8 cellular contexts compared by ENCODE assay signal in the genomic region with DNA sequence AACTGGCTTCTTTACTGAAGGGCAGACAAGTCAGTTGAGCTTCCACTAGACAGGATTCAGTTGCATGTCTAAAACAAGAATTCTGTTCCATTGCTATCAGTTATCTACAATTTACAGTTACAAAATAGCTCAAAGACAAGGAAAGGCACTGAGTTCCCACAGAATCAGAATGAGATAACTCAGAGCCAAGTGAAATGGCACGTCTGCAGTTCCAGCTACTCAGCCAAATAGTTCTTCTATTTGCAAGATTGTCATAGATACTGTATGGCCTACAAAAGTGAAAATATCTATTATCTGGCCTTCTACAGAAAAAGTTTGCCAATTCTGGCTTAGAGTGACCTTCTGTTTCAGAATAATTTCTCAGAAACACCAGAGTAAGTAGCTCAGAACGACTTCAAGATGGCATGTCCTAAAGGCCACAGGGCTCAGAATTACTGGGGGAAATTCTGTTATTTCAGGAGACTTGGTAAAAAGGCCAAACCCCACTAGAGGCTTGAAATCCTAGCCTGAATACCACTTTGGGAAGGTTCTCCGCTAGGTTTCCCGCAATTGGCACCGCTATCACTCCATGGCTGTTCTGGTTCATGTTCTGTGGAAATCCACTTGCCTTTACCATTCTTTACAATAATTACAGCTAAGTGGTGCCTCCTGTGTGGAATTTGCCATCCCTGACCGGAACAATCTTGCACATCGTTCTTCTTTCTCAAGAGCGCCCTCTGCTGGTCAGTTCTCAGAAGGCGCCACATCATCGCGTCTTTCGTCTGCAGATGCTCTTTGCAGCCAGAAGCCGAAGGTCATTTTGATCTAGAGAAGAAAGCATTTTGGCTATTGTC. TPM values are rescaled to one million over a fixed set of nuclear protein-coding genes. Genes with fewer than 3 reads are reported as not detected.
DNase-seq lines count a peak whose midpoint lies in the region; ATAC-seq and TF ChIP-seq lines count a peak whose summit lies in the region.

No MANE protein-coding gene starts in this region.

- DNase-seq in NCI-H748 (lab: John Stamatoyannopoulos, UW; ENCODE audit: unreplicated experiment) (peak; percentile 84), ecto neural progenitor cell (ENCODE audit: low spot score) (peak; percentile 85), lung microvascular endothelial cell (ENCODE audit: low read depth in 2 of 2) (peak; percentile 81)
- DNase-seq in activated CD4-positive, alpha-beta T cell treated with anti-CD3 and anti-CD28 coated beads, Interleukin-2, amount 50 U/mL, for 48 hours: peak; percentile 87 to 91
- peak; percentile 86 for DNase-seq in stimulated activated CD8-positive, alpha-beta memory T cell treated with anti-CD3 and anti-CD28 coated beads, Interleukin-15, amount 100 ng/mL, for 24 hours (ENCODE audit: low read depth)

- ATAC-seq in HG03565 (IDR thresholded peaks at IDR 0.05; ENCODE audit: unreplicated experiment) (peak; percentile 55), HG03378 (IDR thresholded peaks at IDR 0.05; ENCODE audit: unreplicated experiment) (no peak)

- TF ChIP-seq CTCF in GM12872 (IDR thresholded peaks at IDR 0.05; ENCODE audit: insufficient read depth, low read depth, low read length): peak; percentile 88

RNA-seq across cellular contexts. Expression of a gene that starts 10.6 kb away (rescaled TPM):
- total RNA-seq in lung microvascular endothelial cell: 107 and 155 TPM in 2 replicates
